Comparison of ENCODE assay signal across 15 cellular contexts in the genomic region with DNA sequence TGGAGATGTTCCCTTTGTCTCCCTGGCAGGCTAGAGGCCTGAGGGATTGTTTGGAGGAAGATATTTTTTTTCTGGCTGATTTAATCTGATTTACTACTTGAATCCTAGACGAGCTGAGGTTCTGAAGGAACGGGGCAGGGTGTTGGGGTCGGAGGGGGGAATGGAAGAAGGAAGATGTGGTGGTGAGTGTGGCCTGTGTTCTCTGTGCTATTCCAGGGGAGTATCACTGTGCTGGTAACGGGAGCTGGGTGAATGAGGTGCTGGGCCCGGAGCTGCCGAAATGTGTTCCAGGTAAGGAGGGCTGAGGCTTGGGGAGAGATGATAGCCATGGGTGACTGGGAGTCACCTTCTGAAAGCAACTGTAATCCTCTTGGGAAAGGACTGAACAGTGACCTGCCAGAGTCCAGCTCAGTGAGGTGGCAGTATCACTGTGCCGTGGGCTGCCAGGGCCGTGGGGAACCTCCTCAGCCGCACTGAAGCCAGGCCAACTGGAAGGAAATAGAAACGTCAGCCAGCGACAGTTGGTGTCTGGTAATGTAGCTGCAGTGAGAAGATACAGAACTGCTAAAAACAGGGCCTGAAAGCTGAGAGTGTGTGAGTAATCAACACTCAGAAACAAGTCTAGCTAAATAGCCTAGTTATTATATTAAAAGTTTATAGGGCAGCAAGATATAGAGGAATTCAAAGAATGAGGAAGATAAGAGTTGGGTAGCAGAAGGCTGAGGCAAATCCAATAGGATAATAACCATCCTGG. TPM values are rescaled to one million over a fixed set of nuclear protein-coding genes. Genes with fewer than 3 reads are reported as not detected.
A peak's percentile ranks its signal among the peaks of the same experiment; 100 is the strongest.
DNase-seq lines count a peak whose midpoint lies in the region; ATAC-seq and TF ChIP-seq lines count a peak whose summit lies in the region.
"Had no signal": no experiment of that assay in that cellular context is flagged by ENCODE, and none has a peak within 500 bp of the region (broad histone marks: within the 10 kb centered on the region; RNA-seq: fewer than 3 reads in every experiment).

No MANE protein-coding gene starts in this region.

- no peak overlapping the region for H3K27ac ChIP-seq in osteoblast (ENCODE audit: low read depth, low read length)
- H3K27ac ChIP-seq in testis, result no peak overlapping the region

- TF ChIP-seq CTCF in osteoblast (IDR thresholded peaks at IDR 0.05; ENCODE audit: extremely low read depth, low read depth, low read length), result no peak
- TF ChIP-seq CTCF in testis (IDR thresholded peaks at IDR 0.05), result no peak

- peaks cover 10% of the 10 kb centered on the region for H3K27me3 Mint-ChIP-seq in T-helper 2 cell treated with Interferon-gamma antibody and Interleukin-4, amounts not matched to agents 5 μg/mL and 100 μg/mL, for 36 hours (ENCODE audit: low read depth)

- intact Hi-C loops in left ventricle myocardium superior (cut with micrococcal nuclease), result loop anchor here (10.0 kb wide), 1 partner anchor 46 kb away; no protein-coding TSS in a partner anchor
- intact Hi-C loops in testis (cut with DNase I; ENCODE audit: low total_unique reads), result no loop called here

- WGBS in testis, 2 donors, result 59 to 61% methylated on average over 11 of the region's 11 CpGs

- H3K36me3 Mint-ChIP-seq in T-helper 2 cell treated with Interferon-gamma antibody and Interleukin-4, amounts not matched to agents 5 μg/mL and 100 μg/mL, for 36 hours (ENCODE audit: low read depth), result no peaks in the 10 kb centered on the region
- H3K36me3 Mint-ChIP-seq: naive B cell had no signal

- no peaks in the 10 kb centered on the region for H3K4me1 Mint-ChIP-seq in T-helper 2 cell treated with Interferon-gamma antibody and Interleukin-4, amounts not matched to agents 5 μg/mL and 100 μg/mL, for 36 hours (ENCODE audit: low read depth)
- H3K4me1 Mint-ChIP-seq: GM23338, naive B cell had no signal

- no peaks in the 10 kb centered on the region for H3K27me3 ChIP-seq in osteoblast (ENCODE audit: insufficient read depth, low read length)
- no peaks in the 10 kb centered on the region for H3K27me3 ChIP-seq in testis
- H3K27me3 ChIP-seq: upper lobe of left lung had no signal

- H3K4me3 Mint-ChIP-seq in T-helper 2 cell treated with Interferon-gamma antibody and Interleukin-4, amounts not matched to agents 5 μg/mL and 100 μg/mL, for 36 hours, result no peak overlapping the region
- H3K4me3 Mint-ChIP-seq: GM23338 had no signal

- H2AFZ ChIP-seq in osteoblast (ENCODE audit: low read length), result no peak overlapping the region
- H2AFZ ChIP-seq: GM23338 had no signal

- peaks cover 15% of the 10 kb centered on the region for H3K36me3 ChIP-seq in osteoblast (ENCODE audit: insufficient read depth, low read length)
- H3K36me3 ChIP-seq in testis (ENCODE audit: low read depth, missing control alignments), result no peaks in the 10 kb centered on the region

- H3K4me3 ChIP-seq in osteoblast (ENCODE audit: insufficient read depth, low read length), result no peak overlapping the region
- no peak overlapping the region for H3K4me3 ChIP-seq in testis
- H3K4me3 ChIP-seq: GM23338, upper lobe of left lung had no signal

- H3K9me3 ChIP-seq in osteoblast (ENCODE audit: low read depth, low read length) (no peaks in the 10 kb centered on the region), testis (no peaks in the 10 kb centered on the region)
- H3K9me3 ChIP-seq: upper lobe of left lung had no signal

- no peaks in the 10 kb centered on the region for H3K79me2 ChIP-seq in osteoblast (ENCODE audit: insufficient read depth, low read length)

- ATAC-seq in left ventricle myocardium superior, result peak; percentile 94
- ATAC-seq in HG03432 (IDR thresholded peaks at IDR 0.05; ENCODE audit: unreplicated experiment), result no peak
- ATAC-seq: GM23338 had no signal

- DNase-seq in D341Med (ENCODE audit: low spot score), result peak; percentile 20
- DNase-seq in amniotic epithelial cell (ENCODE audit: low read depth), result peak; percentile 68
- DNase-seq in left ventricle myocardium superior, result peak; percentile 71
- no peak for DNase-seq in osteoblast (ENCODE audit: insufficient read length, low spot score, missing footprints)
- no peak for DNase-seq in NCI-H446 treated with DMSO at 0.1 percent for 48 hours (lab: John Stamatoyannopoulos, UW)
- no peak for DNase-seq in testis
- DNase-seq in T-helper 2 cell treated with Interferon-gamma antibody and Interleukin-4, amounts not matched to agents 5 μg/mL and 100 μg/mL, for 36 hours (ENCODE audit: low spot score), result no peak
- DNase-seq: activated CD8-positive, alpha-beta memory T cell treated with anti-CD3 and anti-CD28 coated beads, Interleukin-2, amount 50 U/mL, for 4 hours; Calu3; naive B cell; NCI-H1417 treated with DMSO at 0.1 percent for 48 hours; NCI-H524 treated with DMSO at 0.1 percent for 48 hours had no signal

- no peak for TF ChIP-seq POLR2A in testis (IDR thresholded peaks at IDR 0.05)

- no peaks in the 10 kb centered on the region for H4K20me1 ChIP-seq in osteoblast (ENCODE audit: insufficient read depth, low read length)

- H3K27ac Mint-ChIP-seq in T-helper 2 cell treated with Interferon-gamma antibody and Interleukin-4, amounts not matched to agents 5 μg/mL and 100 μg/mL, for 36 hours, result no peak overlapping the region
- H3K27ac Mint-ChIP-seq: GM23338 had no signal

- H3K4me2 ChIP-seq in osteoblast (ENCODE audit: insufficient read depth, low read length), result peak overlapping the region; percentile 2
- H3K4me2 ChIP-seq: GM23338 had no signal

- peaks cover 23% of the 10 kb centered on the region for H3K4me1 ChIP-seq in osteoblast (ENCODE audit: insufficient read depth, low read length)
- H3K4me1 ChIP-seq in testis, result peaks cover 11% of the 10 kb centered on the region
- H3K4me1 ChIP-seq: upper lobe of left lung had no signal

- no peaks in the 10 kb centered on the region for H3K9me3 Mint-ChIP-seq in T-helper 2 cell treated with Interferon-gamma antibody and Interleukin-4, amounts not matched to agents 5 μg/mL and 100 μg/mL, for 36 hours
- H3K9me3 Mint-ChIP-seq: GM23338, naive B cell had no signal

RNA-seq across cellular contexts. Expression of a gene that starts 7.9 kb away (rescaled TPM):
- total RNA-seq in left ventricle myocardium superior, result 116 TPM
- total RNA-seq in osteoblast, result 443 and 478 TPM in 2 replicates
- total RNA-seq in testis, result 100 to 1,000 TPM in 1 of 2 donors, 10 to 100 TPM in 1; 86.1 to 190 TPM
- polyA plus RNA-seq in testis (ENCODE audit: insufficient read depth, low read depth, low replicate concordance), result 271 TPM

RNA-seq across cellular contexts. Expression of a gene that starts 23.8 kb away (rescaled TPM):
- total RNA-seq in left ventricle myocardium superior (142 TPM), osteoblast (313 and 330 TPM in 2 replicates), testis (100 to 1,000 TPM in 1 of 2 donors, 10 to 100 TPM in 1; 51.4 to 174 TPM)
- 330 TPM for polyA plus RNA-seq in testis (ENCODE audit: insufficient read depth, low read depth, low replicate concordance)

RNA-seq across cellular contexts. Expression of a gene that starts 40.6 kb away (rescaled TPM):
- total RNA-seq in left ventricle myocardium superior (10.9 TPM), osteoblast (63.7 and 67.5 TPM in 2 replicates), testis (10 to 100 TPM; 23.9 to 31.8 TPM)
- 19.8 TPM for polyA plus RNA-seq in testis (ENCODE audit: insufficient read depth, low read depth, low replicate concordance)

RNA-seq across cellular contexts. Expression of a gene that starts 50.1 kb away (rescaled TPM):
- total RNA-seq in left ventricle myocardium superior (55.9 TPM), osteoblast (20.3 and 23.6 TPM in 2 replicates), testis (10 to 100 TPM; 26.0 to 30.2 TPM)
- polyA plus RNA-seq in testis (ENCODE audit: insufficient read depth, low read depth, low replicate concordance), result 33.2 TPM

Comparison
In these comparisons a context has a peak if more than half of its experiments do, and no peak if none do; other contexts are left out.
1. DNase-seq: peak in D341Med (single experiment), amniotic epithelial cell (single experiment) and left ventricle myocardium superior (single experiment); none in osteoblast (single experiment), NCI-H446 treated with DMSO at 0.1 percent for 48 hours (single experiment), testis (single experiment) and T-helper 2 cell treated with Interferon-gamma antibody and Interleukin-4, amounts not matched to agents 5 μg/mL and 100 μg/mL, for 36 hours (single experiment).